In genomic region chr17:46254215-46254614, GRCh38 we compare ENCODE assay signal across 1 cellular context. TPM values are rescaled to one million over a fixed set of nuclear protein-coding genes. Genes with fewer than 3 reads are reported as not detected.
"Had no signal": no experiment of that assay in that cellular context is flagged by ENCODE, and none has a peak within 500 bp of the region (broad histone marks: within the 10 kb centered on the region; RNA-seq: fewer than 3 reads in every experiment).

No MANE protein-coding gene starts in this region.

RNA-seq across cellular contexts. Expression of gene LRRC37A, which starts 40.7 kb away (rescaled TPM):
- total RNA-seq: ascending aorta had no signal
